15 cellular contexts compared by ENCODE assay signal in genomic region chr19:41193420-41194156, GRCh38. TPM values are rescaled to one million over a fixed set of nuclear protein-coding genes. Genes with fewer than 3 reads are reported as not detected.
DNase-seq lines count a peak whose midpoint lies in the region; ATAC-seq and TF ChIP-seq lines count a peak whose summit lies in the region.
"Had no signal": no experiment of that assay in that cellular context is flagged by ENCODE, and none has a peak within 500 bp of the region (broad histone marks: within the 10 kb centered on the region; RNA-seq: fewer than 3 reads in every experiment).

No MANE protein-coding gene starts in this region.

- CTCF ChIA-PET in CD8-positive, alpha-beta T cell (lab: Charles Lee): interaction anchor here (1.2 kb wide), 2 partner anchors 9 to 11 kb away, joined by 3 read pairs; no protein-coding TSS in a partner anchor

- H3K9me3 ChIP-seq in mesodermal cell (ENCODE audit: control insufficient read depth, low read length): no peaks in the 10 kb centered on the region
- no peaks in the 10 kb centered on the region for H3K9me3 ChIP-seq in CD8-positive, alpha-beta T cell (ENCODE audit: low read length)
- H3K9me3 ChIP-seq: gastroesophageal sphincter, SJSA1 had no signal

- no peak overlapping the region for H3K27ac Mint-ChIP-seq in stimulated activated naive CD8-positive, alpha-beta T cell treated with anti-CD3 and anti-CD28 coated beads, Interleukin-15, amount 100 ng/mL, for 72 hours
- no peak overlapping the region for H3K27ac Mint-ChIP-seq in CD8-positive, alpha-beta T cell
- H3K27ac Mint-ChIP-seq: stimulated activated naive B cell treated with anti-CD40 and anti-IgM and Interleukin-4, amounts not matched to agents 10 μg/mL and 1 μg/mL and 100 μg/mL, for 72 hours had no signal

- H3K27ac ChIP-seq in dorsolateral prefrontal cortex (no peak overlapping the region), mesodermal cell (ENCODE audit: low read depth, low read length, severe bottlenecking) (no peak overlapping the region)
- H3K27ac ChIP-seq in CD8-positive, alpha-beta T cell (ENCODE audit: low read depth, low read length): no peak overlapping the region
- H3K27ac ChIP-seq: gastroesophageal sphincter, SJSA1 had no signal

- peak overlapping the region in 1 of 2 donors; percentile 73 for H3K4me3 Mint-ChIP-seq in stimulated activated naive CD8-positive, alpha-beta T cell treated with anti-CD3 and anti-CD28 coated beads, Interleukin-15, amount 100 ng/mL, for 72 hours
- no peak overlapping the region for H3K4me3 Mint-ChIP-seq in CD8-positive, alpha-beta T cell

- peaks cover 48% of the 10 kb centered on the region for H3K27me3 Mint-ChIP-seq in stimulated activated naive CD8-positive, alpha-beta T cell treated with anti-CD3 and anti-CD28 coated beads, Interleukin-15, amount 100 ng/mL, for 72 hours
- peaks cover 47% of the 10 kb centered on the region for H3K27me3 Mint-ChIP-seq in CD8-positive, alpha-beta T cell (ENCODE audit: low read depth)

- ATAC-seq in stimulated activated naive CD8-positive, alpha-beta T cell treated with anti-CD3 and anti-CD28 coated beads, Interleukin-15, amount 100 ng/mL, for 72 hours: peak; percentile 30
- ATAC-seq in stimulated activated naive CD8-positive, alpha-beta T cell treated with anti-CD3 and anti-CD28 coated beads, Interleukin-15, Interleukin-2, amounts not matched to agents 100 U/mL and 50 U/mL, for 24 hours: no peak
- no peak for ATAC-seq in CD8-positive, alpha-beta T cell
- no peak for ATAC-seq in HG02885 (IDR thresholded peaks at IDR 0.05; ENCODE audit: poor library complexity, unreplicated experiment)
- ATAC-seq: gastroesophageal sphincter, sciatic nerve had no signal

- H3K4me3 ChIP-seq in dorsolateral prefrontal cortex (peak overlapping the region in 53 of 59 donors; percentile 2 to 58 (median 41)), mesodermal cell (ENCODE audit: extremely low read depth, insufficient read depth, low read length, poor library complexity, severe bottlenecking) (peak overlapping the region; percentile 51)
- no peak overlapping the region for H3K4me3 ChIP-seq in CD8-positive, alpha-beta T cell (ENCODE audit: low read depth, low read length)
- H3K4me3 ChIP-seq: SJSA1 had no signal

- intact Hi-C loops in dorsolateral prefrontal cortex (cut with DNase I): no loop called here
- intact Hi-C loops in CD8-positive, alpha-beta T cell (cut with DNase I, micrococcal nuclease): no loop called here

- peaks cover 21% of the 10 kb centered on the region for H3K4me1 Mint-ChIP-seq in stimulated activated naive CD8-positive, alpha-beta T cell treated with anti-CD3 and anti-CD28 coated beads, Interleukin-15, amount 100 ng/mL, for 72 hours
- H3K4me1 Mint-ChIP-seq in CD8-positive, alpha-beta T cell (ENCODE audit: low read depth): peaks cover 13% of the 10 kb centered on the region

- peaks cover 31% of the 10 kb centered on the region for H3K4me1 ChIP-seq in mesodermal cell (ENCODE audit: control insufficient read depth, insufficient read depth, low read length, poor library complexity, severe bottlenecking)
- peaks cover 14% of the 10 kb centered on the region for H3K4me1 ChIP-seq in CD8-positive, alpha-beta T cell (ENCODE audit: insufficient read depth, low read length)

- TF ChIP-seq CTCF in dorsolateral prefrontal cortex (IDR thresholded peaks at IDR 0.05 in 54 of 56, conservative IDR thresholded peaks at IDR 0.05 in 2 of 56; ENCODE audit: low read depth in 1 of 56, partially characterized antibody in 56 of 56): no peak
- TF ChIP-seq CTCF in CD8-positive, alpha-beta T cell (IDR thresholded peaks at IDR 0.05): no peak

- H3K9me3 Mint-ChIP-seq in stimulated activated naive CD8-positive, alpha-beta T cell treated with anti-CD3 and anti-CD28 coated beads, Interleukin-15, amount 100 ng/mL, for 72 hours: no peaks in the 10 kb centered on the region
- no peaks in the 10 kb centered on the region for H3K9me3 Mint-ChIP-seq in CD8-positive, alpha-beta T cell
- H3K9me3 Mint-ChIP-seq: stimulated activated naive B cell treated with anti-CD40 and anti-IgM and Interleukin-4, amounts not matched to agents 10 μg/mL and 1 μg/mL and 100 μg/mL, for 72 hours had no signal

- DNase-seq in stimulated activated naive CD8-positive, alpha-beta T cell treated with anti-CD3 and anti-CD28 coated beads, Interleukin-15, amount 100 ng/mL, for 72 hours: no peak
- DNase-seq in stimulated activated naive CD8-positive, alpha-beta T cell treated with anti-CD3 and anti-CD28 coated beads, Interleukin-15, Interleukin-2, amounts not matched to agents 100 U/mL and 50 U/mL, for 24 hours: no peak
- no peak for DNase-seq in dorsolateral prefrontal cortex
- no peak for DNase-seq in CD8-positive, alpha-beta T cell
- DNase-seq in cerebellar cortex (ENCODE audit: low spot score): no peak
- no peak for DNase-seq in stimulated activated CD4-positive, alpha-beta T cell treated with anti-CD3 and anti-CD28 coated beads, Interleukin-4, amount 100 ng/mL, for 24 hours
- DNase-seq: activated gamma-delta T cell treated with Interleukin-2 at 50 U/mL for 16 hours; DMS153; NCI-H1417; stimulated activated naive B cell treated with anti-CD40 and anti-IgM and Interleukin-4, amounts not matched to agents 10 μg/mL and 1 μg/mL and 100 μg/mL, for 72 hours had no signal

- POLR2A ChIA-PET in CD8-positive, alpha-beta T cell (lab: Charles Lee): no interaction called here

- peaks cover 2% of the 10 kb centered on the region for H3K36me3 ChIP-seq in mesodermal cell (ENCODE audit: control insufficient read depth, insufficient read depth, low read length)
- no peaks in the 10 kb centered on the region for H3K36me3 ChIP-seq in CD8-positive, alpha-beta T cell (ENCODE audit: insufficient read depth, low read length)
- H3K36me3 ChIP-seq: gastroesophageal sphincter, SJSA1 had no signal

- H3K36me3 Mint-ChIP-seq in CD8-positive, alpha-beta T cell: no peaks in the 10 kb centered on the region
- H3K36me3 Mint-ChIP-seq: stimulated activated naive B cell treated with anti-CD40 and anti-IgM and Interleukin-4, amounts not matched to agents 10 μg/mL and 1 μg/mL and 100 μg/mL, for 72 hours had no signal

- peaks cover 0 to 53% (median 35%) of the 10 kb centered on the region in 45 donors for H3K27me3 ChIP-seq in dorsolateral prefrontal cortex
- peaks cover 7% of the 10 kb centered on the region for H3K27me3 ChIP-seq in CD8-positive, alpha-beta T cell (ENCODE audit: insufficient read depth, low read length)

- WGBS in mesodermal cell (ENCODE audit: insufficient coverage in 2 of 2), 2 experiments: 8 to 14% methylated on average over 11 to 12 of the region's 13 CpGs

RNA-seq across cellular contexts. Expression of gene CYP2S1, which starts 0.6 kb away (rescaled TPM):
- 1 to 10 TPM in 102 of 120 experiments, under 1 TPM in 18; 0.28 to 4.2 (median 1.7) TPM for total RNA-seq in dorsolateral prefrontal cortex
- polyA plus RNA-seq in mesodermal cell (2013, experiment 1 of 2): 15.0 TPM
- polyA plus RNA-seq in mesodermal cell (2013, experiment 2 of 2): 11.3 TPM
- total RNA-seq in CD8-positive, alpha-beta T cell: under 1 TPM; 0.39 to 0.41 TPM
- total RNA-seq: SJSA1 had no signal

RNA-seq across cellular contexts. Expression of gene AXL, which starts 25.4 kb away (rescaled TPM):
- 10 to 100 TPM; 12.6 to 72.8 (median 27.6) TPM for total RNA-seq in dorsolateral prefrontal cortex
- polyA plus RNA-seq in mesodermal cell (2013, experiment 1 of 2): 88.9 TPM
- 83.4 TPM for polyA plus RNA-seq in mesodermal cell (2013, experiment 2 of 2)
- under 1 TPM in 1 of 2 experiments, not detected in 1; 0.22 TPM for total RNA-seq in CD8-positive, alpha-beta T cell

Comparison
In these comparisons a context has a peak if more than half of its experiments do, and no peak if none do; other contexts are left out.
1. RNA of gene AXL, which starts 25.4 kb away (total RNA-seq): 12.6 to 72.8 TPM in dorsolateral prefrontal cortex; 0.22 TPM in CD8-positive, alpha-beta T cell; every median in the first group is over 10 times any median in the second.